Comparison of ENCODE assay signal across 8 cellular contexts in the genomic region with DNA sequence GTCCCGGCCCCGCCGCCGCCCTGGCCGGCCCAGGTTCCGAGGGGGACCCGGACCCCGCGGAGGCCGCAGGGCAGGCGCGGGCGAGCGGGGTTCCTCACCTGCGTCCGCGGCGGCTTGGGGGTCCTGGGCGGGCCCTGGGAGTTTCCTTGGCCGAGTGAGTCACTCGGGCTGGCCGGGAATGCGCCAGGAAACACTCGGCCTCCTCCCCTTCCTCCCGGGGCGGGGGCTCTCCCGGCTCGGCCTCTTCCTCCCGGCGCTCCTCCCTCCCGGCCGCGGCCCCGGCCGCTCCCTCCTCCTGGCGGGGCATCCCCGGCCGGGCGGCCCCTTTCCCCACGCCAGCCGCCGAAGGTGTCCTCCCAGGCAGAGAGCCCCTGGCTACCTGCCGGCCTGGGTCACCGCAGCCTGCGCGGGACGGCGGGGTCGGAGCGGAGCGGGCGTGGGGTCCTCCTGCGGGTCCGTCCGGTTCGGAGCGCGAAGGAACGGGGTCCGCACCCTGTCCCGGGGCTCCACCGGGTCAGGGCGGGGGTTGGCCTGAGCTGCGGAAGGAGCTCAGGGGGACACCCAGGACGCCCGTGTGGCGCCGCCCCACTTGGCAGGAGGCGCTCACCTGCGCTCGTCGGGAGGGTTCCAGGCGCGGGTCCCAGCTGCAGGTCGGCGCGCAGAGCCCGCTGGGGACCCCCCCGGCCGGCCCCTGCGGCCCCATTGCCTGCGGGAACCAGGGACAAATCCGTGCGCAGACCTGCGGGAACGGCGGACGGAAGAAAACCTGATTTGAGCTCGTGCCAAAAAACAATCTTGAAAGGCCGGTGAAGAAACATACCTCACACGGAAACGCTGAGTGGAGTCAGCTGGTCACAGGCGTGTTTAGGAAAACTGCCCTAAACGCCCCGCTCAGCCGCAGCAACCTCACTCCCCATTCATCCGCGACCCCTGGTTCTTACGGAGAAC. TPM values are rescaled to one million over a fixed set of nuclear protein-coding genes. Genes with fewer than 3 reads are reported as not detected.
DNase-seq lines count a peak whose midpoint lies in the region; ATAC-seq and TF ChIP-seq lines count a peak whose summit lies in the region.

TSS of gene CYFIP1 (minus strand) at position 180 of the 948 bp plus-strand sequence. CDS start 33,083 bp downstream, outside the sequence.

- no peaks in the 10 kb centered on the region for H3K9me2 ChIP-seq in PC-9 (ENCODE audit: insufficient read depth)

- H3K4me1 Mint-ChIP-seq in CD14-positive monocyte, result peaks cover 21% of the 10 kb centered on the region

- H3K27ac ChIP-seq in PC-9 (peak within 1 kb of the TSS; percentile 33; the same call in 1 of the 2 replicates), ascending aorta (peak within 1 kb of the TSS; percentile 79 to 87), left ventricle myocardium inferior (replicated peaks) (peak within 1 kb of the TSS; percentile 94), parathyroid adenoma (peak within 1 kb of the TSS; percentile 56)

- DNase-seq in CD14-positive monocyte (ENCODE audit: low spot score), result no peak
- peak; percentile 66 to 90 for DNase-seq in PC-9
- peak; percentile 35 to 92 for DNase-seq in ascending aorta (ENCODE audit: low spot score in 2 of 2)
- peak; percentile 88 for DNase-seq in left ventricle myocardium inferior

- H3K9me3 Mint-ChIP-seq in CD14-positive monocyte, result peaks cover 0 to 2% (median 0%) of the 10 kb centered on the region in 7 donors

- in situ Hi-C loops in GM18951 (cut with MboI; ENCODE audit: low sequenced_read_pairs, unreplicated experiment), result no loop called here

- H3F3A ChIP-seq in PC-9 (ENCODE audit: insufficient read depth, low read depth), result no peaks in the 10 kb centered on the region

- H3K9me3 ChIP-seq in PC-9 (ENCODE audit: insufficient read depth, low read depth), result no peaks in the 10 kb centered on the region
- no peaks in the 10 kb centered on the region for H3K9me3 ChIP-seq in ascending aorta
- H3K9me3 ChIP-seq in left ventricle myocardium inferior (replicated peaks), result no peaks in the 10 kb centered on the region
- no peaks in the 10 kb centered on the region for H3K9me3 ChIP-seq in parathyroid adenoma (ENCODE audit: control insufficient read depth, low read length)

- H3K4me1 ChIP-seq in PC-9 (replicated peaks; ENCODE audit: insufficient read depth) (0 out of 2 replicates have a peak, but pooled peaks cover 4% of the 10 kb centered on the region), ascending aorta (no peaks in the 10 kb centered on the region), left ventricle myocardium inferior (peaks cover 44% of the 10 kb centered on the region), parathyroid adenoma (no peaks in the 10 kb centered on the region)

- peaks cover 13 to 22% (median 15%) of the 10 kb centered on the region in 3 donors for H3K27me3 Mint-ChIP-seq in CD14-positive monocyte (ENCODE audit: low read depth in 3 of 3)

- H3K4me3 Mint-ChIP-seq in CD14-positive monocyte, result peak within 1 kb of the TSS; percentile 97 to 98

- H3K79me2 ChIP-seq in PC-9 (ENCODE audit: low read depth) (peaks cover 42% of the 10 kb centered on the region), parathyroid adenoma (peaks cover 11% of the 10 kb centered on the region)

- H3K36me3 ChIP-seq in PC-9 (ENCODE audit: low read depth), result no peaks in the 10 kb centered on the region
- H3K36me3 ChIP-seq in ascending aorta, result no peaks in the 10 kb centered on the region
- H3K36me3 ChIP-seq in left ventricle myocardium inferior, result no peaks in the 10 kb centered on the region
- no peaks in the 10 kb centered on the region for H3K36me3 ChIP-seq in parathyroid adenoma (ENCODE audit: control insufficient read depth, insufficient read depth, low read length)

- H3K27ac Mint-ChIP-seq in CD14-positive monocyte, result peak within 1 kb of the TSS; percentile 8 to 71 (median 48)

- CTCF ChIA-PET in PC-9 (lab: Charles Lee), result no interaction called here

- TF ChIP-seq CTCF in CD14-positive monocyte (IDR thresholded peaks at IDR 0.05) (no peak), PC-9 (conservative IDR thresholded peaks at IDR 0.05) (no peak), ascending aorta (IDR thresholded peaks at IDR 0.05) (no peak), left ventricle myocardium inferior (IDR thresholded peaks at IDR 0.05; ENCODE audit: borderline replicate concordance) (no peak), parathyroid adenoma (IDR thresholded peaks at IDR 0.05) (no peak)

- BruUV-seq in PC-9 (replicated peaks; lab: Mats Ljungman, UMichigan), result no TSS peak

- H3K4me2 ChIP-seq in PC-9 (peak within 1 kb of the TSS; percentile 75), parathyroid adenoma (ENCODE audit: low read length) (peak within 1 kb of the TSS; percentile 89)

- peak within 1 kb of the TSS; percentile 84 for H2AFZ ChIP-seq in PC-9
- peak within 1 kb of the TSS; percentile 96 for H2AFZ ChIP-seq in parathyroid adenoma

- POLR2A ChIA-PET in PC-9 (lab: Charles Lee; ENCODE audit: unreplicated experiment), result interaction anchor here (0.5 to 0.6 kb wide), 4 partner anchors 10 to 589 kb away, joined by 3 to 26 read pairs (median 4); partner anchors contain the start of gene TUBGCP5

- H3K27me3 ChIP-seq in PC-9 (ENCODE audit: insufficient read depth, low read depth) (no peaks in the 10 kb centered on the region), ascending aorta (no peaks in the 10 kb centered on the region), left ventricle myocardium inferior (ENCODE audit: low read depth) (no peaks in the 10 kb centered on the region), parathyroid adenoma (ENCODE audit: control insufficient read depth, insufficient read depth, low read length) (no peaks in the 10 kb centered on the region)

- intact Hi-C loops in CD14-positive monocyte (cut with micrococcal nuclease) (no loop called here), PC-9 (cut with micrococcal nuclease; ENCODE audit: unreplicated experiment) (loop anchor here (2.0 kb wide), 1 partner anchor 58 kb away; the partner anchor contains the start of gene TUBGCP5), ascending aorta (cut with DNase I) (loop anchor here (1.0 to 5.0 kb wide), 5 partner anchors 18 to 142 kb away; partner anchors contain the start of genes NIPA2 and TUBGCP5), left ventricle myocardium inferior (cut with micrococcal nuclease) (no loop called here)

- peaks cover 11% of the 10 kb centered on the region for H4K20me1 ChIP-seq in PC-9 (ENCODE audit: insufficient read depth)

- peak; percentile 58 for TF ChIP-seq POLR2A in GM18951 (IDR thresholded peaks at IDR 0.05; ENCODE audit: extremely low read depth, insufficient read depth, insufficient read length)

- ATAC-seq in HG03280 (IDR thresholded peaks at IDR 0.05; ENCODE audit: unreplicated experiment) (peak; percentile 48), HG02840 (IDR thresholded peaks at IDR 0.05; ENCODE audit: low FRiP score, unreplicated experiment) (no peak)

- H3K9ac ChIP-seq in parathyroid adenoma, result no peak within 1 kb of the TSS

- no peaks in the 10 kb centered on the region for H3K36me3 Mint-ChIP-seq in CD14-positive monocyte

- H3K4me3 ChIP-seq in PC-9, result peak within 1 kb of the TSS; percentile 77
- peak within 1 kb of the TSS; percentile 89 to 93 for H3K4me3 ChIP-seq in ascending aorta
- peak within 1 kb of the TSS; percentile 94 for H3K4me3 ChIP-seq in left ventricle myocardium inferior
- peak within 1 kb of the TSS; percentile 77 for H3K4me3 ChIP-seq in parathyroid adenoma (ENCODE audit: low read depth, low read length)

RNA-seq across cellular contexts. Expression of gene CYFIP1, which starts in this region (rescaled TPM):
- 10 to 100 TPM; 63.8 to 85.5 TPM for polyA plus RNA-seq in CD14-positive monocyte
- total RNA-seq in PC-9 (2021) (114 TPM in 2 replicates), ascending aorta (94.7 TPM), left ventricle myocardium inferior (24.1 TPM)

Comparison
In these comparisons a context has a peak if more than half of its experiments do, and no peak if none do; other contexts are left out.
1. H3K27ac ChIP-seq: peak in every context shown above with its lines; median percentile 94 in left ventricle myocardium inferior; 83 in ascending aorta; 56 in parathyroid adenoma; 33 in PC-9.
2. intact Hi-C loops: an anchor here in PC-9 (2.0 kb wide) and ascending aorta (1.0 to 5.0 kb wide); none called in CD14-positive monocyte and left ventricle myocardium inferior.